In the genomic region with DNA sequence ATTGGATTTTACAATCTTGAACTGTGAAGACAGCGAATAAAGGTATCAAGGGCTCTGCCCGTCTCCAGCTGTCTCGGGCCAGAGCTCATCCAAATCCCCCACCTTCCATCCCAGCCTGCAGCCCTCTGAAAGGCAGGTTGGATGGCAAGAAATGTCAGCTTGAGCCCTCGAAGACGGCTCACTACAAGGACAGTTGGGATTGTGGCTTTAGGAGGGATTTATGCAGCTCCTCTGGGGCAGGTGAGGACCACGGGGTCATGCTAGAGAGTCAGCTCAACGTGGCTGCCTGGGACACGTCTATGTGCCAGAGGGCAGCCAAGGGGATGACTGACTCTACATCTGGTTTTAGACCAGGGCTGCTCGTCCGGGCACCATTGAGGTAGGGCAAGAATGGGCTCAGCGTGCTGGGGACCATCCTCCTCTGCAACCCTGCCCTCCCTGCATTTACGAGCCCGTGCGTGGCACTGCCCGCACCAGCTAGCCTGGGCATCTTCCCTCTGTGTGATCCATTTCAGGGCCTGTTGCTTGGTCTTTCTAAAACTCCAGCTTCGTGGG, we compare ENCODE assay signal across 13 cellular contexts. TPM values are rescaled to one million over a fixed set of nuclear protein-coding genes. Genes with fewer than 3 reads are reported as not detected.
DNase-seq lines count a peak whose midpoint lies in the region; ATAC-seq, FAIRE-seq and TF ChIP-seq lines count a peak whose summit lies in the region.
"Had no signal": no experiment of that assay in that cellular context is flagged by ENCODE, and none has a peak within 500 bp of the region (broad histone marks: within the 10 kb centered on the region; RNA-seq: fewer than 3 reads in every experiment).

No MANE protein-coding gene starts in this region.

- no peak overlapping the region for H3K9ac ChIP-seq in IMR-90 (ENCODE audit: low read depth, low read length)
- H3K9ac ChIP-seq in neuronal stem cell (ENCODE audit: low read depth, low read length, poor library complexity): no peak overlapping the region
- H3K9ac ChIP-seq: GM23248 had no signal

- H2BK5ac ChIP-seq in IMR-90 (ENCODE audit: low read depth, low read length, poor library complexity, severe bottlenecking) (no peak overlapping the region), neuronal stem cell (ENCODE audit: low read length) (no peak overlapping the region)

- H3K56ac ChIP-seq in IMR-90 (ENCODE audit: extremely low read depth, insufficient read depth, low read length): no peak overlapping the region

- H3K18ac ChIP-seq in IMR-90 (ENCODE audit: low read depth, low read length) (no peak overlapping the region), neuronal stem cell (ENCODE audit: low read length) (peak overlapping the region; percentile 20)

- no peak for FAIRE-seq in D721Med (lab: Jason Lieb, UNC)

- no peak for TF ChIP-seq POLR2A in IMR-90 (IDR thresholded peaks at IDR 0.05; ENCODE audit: low read depth, low read length)

- no peaks in the 10 kb centered on the region for H3K27me3 ChIP-seq in IMR-90 (ENCODE audit: control insufficient read depth, insufficient read depth, low read length)
- no peaks in the 10 kb centered on the region for H3K27me3 ChIP-seq in WERI-Rb-1 (ENCODE audit: insufficient read depth, low read depth, severe bottlenecking)
- H3K27me3 ChIP-seq in neuronal stem cell (ENCODE audit: control insufficient read depth in 3 of 3, insufficient read depth in 3 of 3, low read depth in 1 of 3, low read length in 3 of 3): no peaks in the 10 kb centered on the region

- H3K14ac ChIP-seq in IMR-90 (replicated peaks; ENCODE audit: low read depth, low read length) (no peak overlapping the region), neuronal stem cell (ENCODE audit: low read length) (no peak overlapping the region)

- no peak overlapping the region for H2BK20ac ChIP-seq in IMR-90 (ENCODE audit: low read depth, low read length)

- TF ChIP-seq CTCF in D721Med (IDR thresholded peaks at IDR 0.05; ENCODE audit: insufficient read depth, missing control alignments) (no peak), IMR-90 (conservative IDR thresholded peaks at IDR 0.05; ENCODE audit: low read depth, low read length) (no peak), WERI-Rb-1 (IDR thresholded peaks at IDR 0.05; ENCODE audit: low read depth, low read length) (no peak)

- H3K4ac ChIP-seq in IMR-90 (ENCODE audit: low read depth, low read length) (no peak overlapping the region), neuronal stem cell (ENCODE audit: low read length) (no peak overlapping the region)

- H2AK5ac ChIP-seq in IMR-90 (ENCODE audit: low read depth, low read length) (no peak overlapping the region), neuronal stem cell (ENCODE audit: low read depth, low read length) (peak overlapping the region; percentile 50)

- peaks cover 4% of the 10 kb centered on the region; the same call in 1 of the 2 replicates for H3K9me1 ChIP-seq in IMR-90 (ENCODE audit: insufficient read depth, low read length)

- H3K4me2 ChIP-seq in IMR-90 (ENCODE audit: low read depth, low read length) (no peak overlapping the region), neuronal stem cell (ENCODE audit: insufficient read depth, low read length, poor library complexity, severe bottlenecking) (no peak overlapping the region)

- DNase-seq in D721Med (ENCODE audit: insufficient read length, low spot score) (peak; percentile 78), IMR-90 (no peak), WERI-Rb-1 (peak; percentile 92), neuronal stem cell (ENCODE audit: low spot score) (no peak), NCI-H187 (lab: John Stamatoyannopoulos, UW) (no peak), NCI-H128 (lab: John Stamatoyannopoulos, UW; ENCODE audit: unreplicated experiment) (no peak), activated gamma-delta T cell (lab: John Stamatoyannopoulos, UW) (no peak), NCI-H1048 (lab: John Stamatoyannopoulos, UW) (no peak)
- DNase-seq: CD8-positive, alpha-beta T cell; COR-L47; DMS53; GM23248; H7 had no signal

- H2BK12ac ChIP-seq in neuronal stem cell (ENCODE audit: low read length): no peak overlapping the region

- no peak overlapping the region for H4K91ac ChIP-seq in IMR-90 (ENCODE audit: insufficient read depth, low read depth, low read length)
- no peak overlapping the region for H4K91ac ChIP-seq in neuronal stem cell (ENCODE audit: low read depth, low read length, poor library complexity)

- H3K4me3 ChIP-seq in IMR-90 (ENCODE audit: insufficient read depth, low read depth, low read length) (no peak overlapping the region), WERI-Rb-1 (ENCODE audit: low read depth, low read length) (no peak overlapping the region), neuronal stem cell (ENCODE audit: low read length in 2 of 2) (no peak overlapping the region)
- H3K4me3 ChIP-seq: GM23248 had no signal

- in situ Hi-C loops in IMR-90 (cut with MboI; ENCODE audit: low sequenced_read_pairs): loop anchor here (5.0 kb wide), 1 partner anchor 183 kb away; no protein-coding TSS in a partner anchor

- H2AK9ac ChIP-seq in IMR-90 (replicated peaks; ENCODE audit: low read depth, low read length, poor library complexity): peak overlapping the region; percentile 26

- 92% methylated on average over 5 of the region's 16 CpGs; no CpG with 5 or more reads in 1 of the 2 experiments for WGBS in IMR-90 (ENCODE audit: extremely low coverage in 2 of 2, insufficient read length in 1 of 2), 2 experiments
- no CpG with 5 or more reads among the region's 16 CpGs for WGBS in neuronal stem cell (ENCODE audit: extremely low coverage in 2 of 2, insufficient read length in 2 of 2, insufficient replicate concordance in 1 of 2), 2 donors

- intact Hi-C loops in IMR-90 (cut with micrococcal nuclease): no loop called here

- dilution Hi-C loops in IMR-90 (cut with HindIII; ENCODE audit: low sequenced_read_pairs, unreplicated experiment): no loop called here

- CTCF ChIA-PET in IMR-90 (lab: Yijun Ruan, JAX): interaction anchor here (0.9 kb wide), 1 partner anchor 8 kb away, joined by 7 read pairs; no protein-coding TSS in a partner anchor

- no peaks in the 10 kb centered on the region for H4K20me1 ChIP-seq in IMR-90 (ENCODE audit: insufficient read depth, low read length)

- no TSS peak for BruUV-seq in IMR-90 (replicated peaks; lab: Mats Ljungman, UMichigan)

- H3K4me1 ChIP-seq in IMR-90 (ENCODE audit: control insufficient read depth, insufficient read depth, low read length) (no peaks in the 10 kb centered on the region), neuronal stem cell (ENCODE audit: control insufficient read depth in 2 of 2, insufficient read depth in 1 of 2, low read depth in 1 of 2, low read length in 2 of 2) (peaks cover 0 to 24% of the 10 kb centered on the region in 2 donors)

- H3K9me3 ChIP-seq in IMR-90 (ENCODE audit: control insufficient read depth, insufficient read depth, low read length) (no peaks in the 10 kb centered on the region), WERI-Rb-1 (ENCODE audit: severe bottlenecking) (no peaks in the 10 kb centered on the region), neuronal stem cell (replicated peaks in 1 of 2; ENCODE audit: control insufficient read depth in 2 of 2, insufficient read depth in 1 of 2, low read depth in 1 of 2, low read length in 2 of 2) (no peaks in the 10 kb centered on the region)

- no peak overlapping the region for H2BK120ac ChIP-seq in IMR-90 (ENCODE audit: low read depth, low read length)
- H2BK120ac ChIP-seq in neuronal stem cell (ENCODE audit: low read depth, low read length): no peak overlapping the region

- POLR2A ChIA-PET in IMR-90 (lab: Charles Lee; ENCODE audit: unreplicated experiment): no interaction called here

- H3K27ac ChIP-seq in IMR-90 (ENCODE audit: insufficient read depth, low read length): no peak overlapping the region
- H3K27ac ChIP-seq in WERI-Rb-1: peak overlapping the region; percentile 95
- H3K27ac ChIP-seq in neuronal stem cell (replicated peaks; ENCODE audit: low read length): no peak overlapping the region
- H3K27ac ChIP-seq: GM23248 had no signal

- no peak overlapping the region for H4K5ac ChIP-seq in IMR-90 (ENCODE audit: low read depth, low read length)

- H3K36me3 ChIP-seq in IMR-90 (ENCODE audit: control insufficient read depth, insufficient read depth, low read length): no peaks in the 10 kb centered on the region
- peaks cover 80% of the 10 kb centered on the region for H3K36me3 ChIP-seq in WERI-Rb-1
- H3K36me3 ChIP-seq in neuronal stem cell (replicated peaks in 1 of 2; ENCODE audit: control insufficient read depth in 2 of 2, insufficient read depth in 2 of 2, low read length in 2 of 2): peaks cover 45 to 99% of the 10 kb centered on the region in 2 donors

- H3K23ac ChIP-seq in IMR-90 (ENCODE audit: low read depth, low read length): no peak overlapping the region
- peak overlapping the region; percentile 47 for H3K23ac ChIP-seq in neuronal stem cell (ENCODE audit: low read depth, low read length, poor library complexity)

- TF ChIP-seq RAD21 in IMR-90 (IDR thresholded peaks at IDR 0.05; ENCODE audit: low read length): no peak

- H4K8ac ChIP-seq in IMR-90 (ENCODE audit: low read depth in 2 of 2, low read length in 2 of 2) (no peak overlapping the region), neuronal stem cell (ENCODE audit: low read depth, low read length) (no peak overlapping the region)

- H3K79me1 ChIP-seq in IMR-90 (ENCODE audit: low read depth in 1 of 2, low read length in 2 of 2): no peaks in the 10 kb centered on the region
- H3K79me1 ChIP-seq in neuronal stem cell (ENCODE audit: low read depth, low read length): no peaks in the 10 kb centered on the region

- H2AFZ ChIP-seq in IMR-90 (replicated peaks; ENCODE audit: low read length, poor library complexity) (no peak overlapping the region), neuronal stem cell (ENCODE audit: low read length) (no peak overlapping the region)
- H2AFZ ChIP-seq: GM23248 had no signal

- H2BK15ac ChIP-seq in IMR-90 (ENCODE audit: low read depth, low read length) (no peak overlapping the region), neuronal stem cell (ENCODE audit: low read length) (no peak overlapping the region)

- no peak for ATAC-seq in IMR-90 (ENCODE audit: low read depth)
- ATAC-seq: CD8-positive, alpha-beta T cell had no signal

TF ChIP-seq in IMR-90, 13 proteins besides CTCF, POLR2A, EP300 and RAD21 (continues in another document):
- TF ChIP-seq SMC3 (IDR thresholded peaks at IDR 0.05; ENCODE audit: low read depth, low read length) (no peak), FOS (IDR thresholded peaks at IDR 0.05; ENCODE audit: low read depth, low read length) (no peak), MAZ (IDR thresholded peaks at IDR 0.05; ENCODE audit: borderline replicate concordance, low read depth, low read length) (no peak)

RNA-seq across cellular contexts. Expression of a gene that starts 16.2 kb away (rescaled TPM):
- 6.6 and 6.9 TPM in 2 replicates for total RNA-seq in IMR-90 (2012; rRNA removed)
- 11.5 and 12.2 TPM in 2 replicates for polyA plus RNA-seq in IMR-90 (2012; rRNA removed)
- 9.8 and 11.6 TPM in 2 replicates for polyA plus RNA-seq in IMR-90 (2012; cell fraction: cytosol; rRNA removed)
- polyA plus RNA-seq in IMR-90 (2012; cell fraction: nucleus; rRNA removed; ENCODE audit: low replicate concordance): 12.4 and 22.5 TPM in 2 replicates
- 25.4 TPM for polyA plus RNA-seq in neuronal stem cell (2013, experiment 1 of 2)
- polyA plus RNA-seq in neuronal stem cell (2013, experiment 2 of 2): 26.4 TPM

RNA-seq across cellular contexts. Expression of a gene that starts 16.5 kb away (rescaled TPM):
- 14.2 and 16.5 TPM in 2 replicates for total RNA-seq in IMR-90 (2012; rRNA removed)
- polyA plus RNA-seq in IMR-90 (2012; rRNA removed): 16.9 and 17.3 TPM in 2 replicates
- polyA plus RNA-seq in IMR-90 (2012; cell fraction: cytosol; rRNA removed): 16.1 and 18.4 TPM in 2 replicates
- polyA plus RNA-seq in IMR-90 (2012; cell fraction: nucleus; rRNA removed; ENCODE audit: low replicate concordance): 16.9 and 21.4 TPM in 2 replicates
- polyA plus RNA-seq in neuronal stem cell (2013, experiment 1 of 2): 27.4 TPM
- polyA plus RNA-seq in neuronal stem cell (2013, experiment 2 of 2): 27.9 TPM

Comparison
In these comparisons a context has a peak if more than half of its experiments do, and no peak if none do; other contexts are left out.
1. DNase-seq: peak in D721Med (single experiment) and WERI-Rb-1 (single experiment); none in IMR-90 (single experiment), neuronal stem cell (single experiment), NCI-H187 (0 of 2), NCI-H128 (single experiment), activated gamma-delta T cell (single experiment) and NCI-H1048 (single experiment).